Comparison of ENCODE assay signal across 17 cellular contexts in genomic region chr2:121506621-121507020, GRCh38. TPM values are rescaled to one million over a fixed set of nuclear protein-coding genes. Genes with fewer than 3 reads are reported as not detected.
"Had no signal": no experiment of that assay in that cellular context is flagged by ENCODE, and none has a peak within 500 bp of the region (broad histone marks: within the 10 kb centered on the region; RNA-seq: fewer than 3 reads in every experiment).

No MANE protein-coding gene starts in this region.

- FAIRE-seq: urothelium cell line had no signal

- H3K4me3 ChIP-seq: coronary artery, lower lobe of right lung, stomach had no signal

- H3K9me3 ChIP-seq: lower lobe of right lung, stomach had no signal

- H3K4me3 Mint-ChIP-seq: activated CD8-positive, alpha-beta T cell treated with anti-CD3 and anti-CD28 coated beads, Interleukin-2, amount 10 ng/mL, durations not matched to agents 7 days and 5 days; naive thymus-derived CD4-positive, alpha-beta T cell had no signal

- DNase-seq: activated CD8-positive, alpha-beta memory T cell treated with anti-CD3 and anti-CD28 coated beads, Interleukin-2, amount 50 U/mL, for 48 hours; activated CD8-positive, alpha-beta T cell treated with anti-CD3 and anti-CD28 coated beads, Interleukin-2, amount 10 ng/mL, durations not matched to agents 7 days and 5 days; activated naive CD4-positive, alpha-beta T cell; caudate nucleus; effector CD4-positive, alpha-beta T cell; kidney glomerular epithelial cell; lower lobe of right lung; naive thymus-derived CD4-positive, alpha-beta T cell; stimulated activated CD4-positive, alpha-beta T cell treated with anti-CD3 and anti-CD28 coated beads, Interleukin-4, amount 100 ng/mL, for 4 hours; stomach; T-helper 2 cell had no signal

- H3K27me3 Mint-ChIP-seq: naive thymus-derived CD4-positive, alpha-beta T cell had no signal

- H3K4me1 ChIP-seq: lower lobe of right lung had no signal

- H3K27ac ChIP-seq: coronary artery, lower lobe of right lung, stomach had no signal

- H3K27me3 ChIP-seq: stomach had no signal

- H3K27ac Mint-ChIP-seq: activated CD8-positive, alpha-beta T cell treated with anti-CD3 and anti-CD28 coated beads, Interleukin-2, amount 10 ng/mL, durations not matched to agents 7 days and 5 days; naive thymus-derived CD4-positive, alpha-beta T cell had no signal

RNA-seq across cellular contexts. Expression of gene RNU4ATAC, which starts 24.1 kb away (rescaled TPM):
- total RNA-seq: activated CD8-positive, alpha-beta T cell treated with anti-CD3 and anti-CD28 coated beads, Interleukin-2, amount 10 ng/mL, durations not matched to agents 7 days and 5 days; mononuclear cell; naive thymus-derived CD4-positive, alpha-beta T cell; omental fat pad had no signal
- polyA plus RNA-seq: adipose tissue; naive thymus-derived CD4-positive, alpha-beta T cell; stomach; thymus had no signal
